20 cellular contexts compared by ENCODE assay signal in genomic region chr13:102805680-102806079, GRCh38.
A peak's percentile ranks its signal among the peaks of the same experiment; 100 is the strongest.
DNase-seq lines count a peak whose midpoint lies in the region; FAIRE-seq and TF ChIP-seq lines count a peak whose summit lies in the region.
"Had no signal": no experiment of that assay in that cellular context is flagged by ENCODE, and none has a peak within 500 bp of the region (broad histone marks: within the 10 kb centered on the region; RNA-seq: fewer than 3 reads in every experiment).

No MANE protein-coding gene starts in this region.

- CTCF ChIA-PET in HEK293 (lab: Yijun Ruan, JAX) = no interaction called here

- no peak overlapping the region for H3K27ac ChIP-seq in HEK293 (ENCODE audit: extremely low read depth, low read depth, low read length)
- H3K27ac ChIP-seq: A549; BLaER1 treated with 17β-estradiol and CSF1 and Interleukin-3, amounts not matched to agents 10 nM and 100 nM; C4-2B had no signal

- H3K9me3 ChIP-seq in HEK293 (ENCODE audit: control insufficient read depth, insufficient read depth, low read depth, low read length) = no peaks in the 10 kb centered on the region
- H3K9me3 ChIP-seq: A549, Caco-2 had no signal

- POLR2A ChIA-PET in HEK293 (lab: Yijun Ruan, JAX) = no interaction called here

- no peak for TF ChIP-seq CTCF in D721Med (IDR thresholded peaks at IDR 0.05; ENCODE audit: insufficient read depth, missing control alignments)
- no peak for TF ChIP-seq CTCF in HEK293 (tag by site-specific recombination; IDR thresholded peaks at IDR 0.05)
- no peak for TF ChIP-seq CTCF in GM10266 (IDR thresholded peaks at IDR 0.05; ENCODE audit: control insufficient read depth, insufficient read depth, low read depth, missing control alignments)

- H3K36me3 ChIP-seq in HEK293 (ENCODE audit: control insufficient read depth in 2 of 2, insufficient read depth in 1 of 2, low read length in 2 of 2) = peaks cover 0 to 3% of the 10 kb centered on the region in 2 experiments; a peak in 2 of 3 replicates

- no peak for DNase-seq in D721Med (ENCODE audit: insufficient read length, low spot score)
- no peak for DNase-seq in GM18507 (ENCODE audit: extremely low spot score, insufficient read length, low read depth)
- DNase-seq in 8988T = no peak
- no peak for DNase-seq in GM10266 (ENCODE audit: extremely low spot score)
- DNase-seq: AML-193; Caco-2; Calu3; CD4-positive, alpha-beta T cell; CD8-positive, alpha-beta T cell; DMS 273 treated with DMSO at 0.1 percent for 48 hours; DMS153; DMS53; DMS79; DND-41; EL; GDM1 had no signal

- FAIRE-seq in D721Med (lab: Jason Lieb, UNC) = peak; percentile 6
- peak; percentile 35 for FAIRE-seq in GM18507 (lab: Jason Lieb, UNC)
- FAIRE-seq: A549 had no signal

- no peak overlapping the region for H3K4me3 ChIP-seq in HEK293 (ENCODE audit: low read depth, low read length)
- H3K4me3 ChIP-seq: A549; BLaER1 treated with 17β-estradiol and CSF1 and Interleukin-3, amounts not matched to agents 10 nM and 100 nM had no signal

- no peaks in the 10 kb centered on the region for H3K4me1 ChIP-seq in HEK293 (ENCODE audit: control insufficient read depth, insufficient read depth, low read length)
- H3K4me1 ChIP-seq: A549 had no signal

TF ChIP-seq in HEK293, 187 proteins besides CTCF, POLR2A, EP300 and RAD21:
- no peak for TF ChIP-seq ZNF140 (tag by site-specific recombination; IDR thresholded peaks at IDR 0.05)
- TF ChIP-seq ZNF146 (tag by site-specific recombination; IDR thresholded peaks at IDR 0.05) = peak; percentile 68; the same call in 1 of the 2 replicates
